8 cellular contexts compared by ENCODE assay signal in genomic region chr12:118372541-118373495, GRCh38. TPM values are rescaled to one million over a fixed set of nuclear protein-coding genes. Genes with fewer than 3 reads are reported as not detected.
DNase-seq lines count a peak whose midpoint lies in the region; ATAC-seq and TF ChIP-seq lines count a peak whose summit lies in the region.

TSS of gene TAOK3 (minus strand) at chr12:118372907. CDS start at chr12:118255567, 117,340 bp downstream.

- H3K9me3 Mint-ChIP-seq in H9, result no peaks in the 10 kb centered on the region
- no peaks in the 10 kb centered on the region for H3K9me3 Mint-ChIP-seq in nephron progenitor cell
- H3K9me3 Mint-ChIP-seq in stimulated activated naive CD8-positive, alpha-beta T cell treated with anti-CD3 and anti-CD28 coated beads, Interleukin-15, amount 100 ng/mL, for 72 hours, result no peaks in the 10 kb centered on the region

- no peak within 1 kb of the TSS for H3K23ac ChIP-seq in H9 (ENCODE audit: insufficient read length, low read depth, low read length)

- H3K79me1 ChIP-seq in H9 (ENCODE audit: insufficient read depth, low read depth, low read length, poor library complexity, severe bottlenecking), result peaks cover 2% of the 10 kb centered on the region

- peaks cover 5% of the 10 kb centered on the region; the same call in 1 of the 2 replicates for H3K79me2 ChIP-seq in H9 (ENCODE audit: insufficient read depth, low read length)

- no peak within 1 kb of the TSS for H4K91ac ChIP-seq in H9 (ENCODE audit: insufficient read length, low read depth, low read length)

- no peaks in the 10 kb centered on the region for H3K36me3 ChIP-seq in MG63

- H2BK12ac ChIP-seq in H9 (ENCODE audit: insufficient read length, low read depth, low read length), result no peak within 1 kb of the TSS

- H3K4me1 Mint-ChIP-seq in H9 (peaks cover 35 to 38% of the 10 kb centered on the region in 2 experiments), nephron progenitor cell (peaks cover 47% of the 10 kb centered on the region)
- H3K4me1 Mint-ChIP-seq in stimulated activated naive CD8-positive, alpha-beta T cell treated with anti-CD3 and anti-CD28 coated beads, Interleukin-15, amount 100 ng/mL, for 72 hours, result peaks cover 49% of the 10 kb centered on the region

- H3K9me3 ChIP-seq in H9 (ENCODE audit: control insufficient read depth, low read depth, low read length), result no peaks in the 10 kb centered on the region
- H3K9me3 ChIP-seq in MG63, result no peaks in the 10 kb centered on the region

- no peak within 1 kb of the TSS for H3K27ac ChIP-seq in H9 (ENCODE audit: insufficient read length, low read depth, low read length)

- peak within 1 kb of the TSS; percentile 43 for H3K9ac ChIP-seq in H9 (ENCODE audit: extremely low read depth, insufficient read length, low read length)

- no peak within 1 kb of the TSS for H3K14ac ChIP-seq in H9 (ENCODE audit: insufficient read depth, low read length)

- H2AK5ac ChIP-seq in H9 (ENCODE audit: insufficient read length, low read length), result no peak within 1 kb of the TSS

- H3K4me2 ChIP-seq in H9 (ENCODE audit: insufficient read depth, insufficient read length, low read length), result peak within 1 kb of the TSS; percentile 58

- no peak within 1 kb of the TSS for H2BK20ac ChIP-seq in H9 (ENCODE audit: low read depth, low read length, poor library complexity, severe bottlenecking)

- H2AFZ ChIP-seq in H9 (ENCODE audit: low read length), result no peak within 1 kb of the TSS

- H3K56ac ChIP-seq in H9 (ENCODE audit: insufficient read length, low read depth, low read length), result no peak within 1 kb of the TSS

- H3K4me3 ChIP-seq in MG63 (peak within 1 kb of the TSS; percentile 98), fibroblast of the aortic adventitia (ENCODE audit: low read depth, low read length) (peak within 1 kb of the TSS; percentile 95)

- no peak within 1 kb of the TSS for H3K18ac ChIP-seq in H9 (ENCODE audit: insufficient read length, low read depth, low read length)

- H3K27ac Mint-ChIP-seq in H9 (peak within 1 kb of the TSS; percentile 13 to 94 (median 91); a peak in 5 of 7 replicates), nephron progenitor cell (no peak within 1 kb of the TSS)
- H3K27ac Mint-ChIP-seq in stimulated activated naive CD8-positive, alpha-beta T cell treated with anti-CD3 and anti-CD28 coated beads, Interleukin-15, amount 100 ng/mL, for 72 hours, result peak within 1 kb of the TSS; percentile 90 to 96

- H3K4me3 Mint-ChIP-seq in H9 (peak within 1 kb of the TSS; percentile 86 to 97), nephron progenitor cell (peak within 1 kb of the TSS; percentile 92)
- peak within 1 kb of the TSS; percentile 96 to 97 for H3K4me3 Mint-ChIP-seq in stimulated activated naive CD8-positive, alpha-beta T cell treated with anti-CD3 and anti-CD28 coated beads, Interleukin-15, amount 100 ng/mL, for 72 hours

- WGBS in H9 (ENCODE audit: extremely low coverage, insufficient read length, low lambda C conversion rate), result no CpG with 5 or more reads among the region's 75 CpGs

- H2BK120ac ChIP-seq in H9 (ENCODE audit: low read depth, low read length, poor library complexity, severe bottlenecking), result no peak within 1 kb of the TSS

- no peak within 1 kb of the TSS for H2BK15ac ChIP-seq in H9 (ENCODE audit: low read depth, low read length)

- H3K36me3 Mint-ChIP-seq in H9 (ENCODE audit: insufficient read depth in 1 of 3, low read depth in 3 of 3) (no peaks in the 10 kb centered on the region; a peak in 1 of 7 replicates), nephron progenitor cell (ENCODE audit: low read depth) (no peaks in the 10 kb centered on the region)

- DNase-seq in ELR (ENCODE audit: low read depth) (peak; percentile 99), H9 (peak; percentile 100), MG63 (peak; percentile 98), SHP77 treated with DMSO at 0.1 percent for 48 hours (lab: John Stamatoyannopoulos, UW) (peak; percentile 98), fibroblast of the aortic adventitia (ENCODE audit: low read depth) (peak; percentile 98), nephron progenitor cell (peak; percentile 95)
- peak; percentile 99 for DNase-seq in activated effector memory CD4-positive, alpha-beta T cell treated with anti-CD3 and anti-CD28 coated beads, Interleukin-2, amount 50 U/mL, for 16 hours
- DNase-seq in stimulated activated naive CD8-positive, alpha-beta T cell treated with anti-CD3 and anti-CD28 coated beads, Interleukin-15, amount 100 ng/mL, for 72 hours, result peak; percentile 95 to 97

- no peak within 1 kb of the TSS for H3K4ac ChIP-seq in H9 (ENCODE audit: low read depth, low read length)

- H3T11ph ChIP-seq in H9 (ENCODE audit: low read length), result no peak within 1 kb of the TSS

- no peak within 1 kb of the TSS for H4K5ac ChIP-seq in H9 (ENCODE audit: insufficient read length, low read depth, low read length)

- TF ChIP-seq CTCF in H9 (conservative IDR thresholded peaks at IDR 0.05) (no peak), fibroblast of the aortic adventitia (IDR thresholded peaks at IDR 0.05; ENCODE audit: insufficient read depth, low read length) (no peak), nephron progenitor cell (IDR thresholded peaks at IDR 0.05) (no peak)

- H4K20me1 ChIP-seq in H9 (ENCODE audit: control insufficient read depth, insufficient read depth, insufficient read length), result no peaks in the 10 kb centered on the region

- H2BK5ac ChIP-seq in H9 (ENCODE audit: insufficient read length, low read length), result no peak within 1 kb of the TSS

- H3K27me3 Mint-ChIP-seq in H9 (ENCODE audit: low read depth), result peaks cover 29% of the 10 kb centered on the region
- H3K27me3 Mint-ChIP-seq in nephron progenitor cell (ENCODE audit: low read depth, poor library complexity), result peaks cover 42% of the 10 kb centered on the region
- H3K27me3 Mint-ChIP-seq in stimulated activated naive CD8-positive, alpha-beta T cell treated with anti-CD3 and anti-CD28 coated beads, Interleukin-15, amount 100 ng/mL, for 72 hours, result no peaks in the 10 kb centered on the region

- H3K27me3 ChIP-seq in H9 (ENCODE audit: insufficient read depth, low read length) (no peaks in the 10 kb centered on the region), MG63 (no peaks in the 10 kb centered on the region)

- ATAC-seq in stimulated activated naive CD8-positive, alpha-beta T cell treated with anti-CD3 and anti-CD28 coated beads, Interleukin-15, amount 100 ng/mL, for 72 hours, result peak; percentile 90

- H3K23me2 ChIP-seq in H9 (ENCODE audit: insufficient read length, low read depth, low read length, poor library complexity, severe bottlenecking), result peaks cover 37% of the 10 kb centered on the region

- no peak within 1 kb of the TSS for H4K8ac ChIP-seq in H9 (replicated peaks; ENCODE audit: insufficient read length, low read depth, low read length)

- peaks cover 3% of the 10 kb centered on the region; the same call in 1 of the 2 replicates for H3K4me1 ChIP-seq in H9 (ENCODE audit: insufficient read depth, low read length)

RNA-seq across cellular contexts. Expression of gene TAOK3, which starts in this region (rescaled TPM):
- total RNA-seq in H9 (2021), result 4.2 and 5.2 TPM in 2 replicates
- 17.4 and 24.5 TPM in 2 replicates for total RNA-seq in MG63 (2014; rRNA removed; shearing (Covaris generic); ENCODE audit: low replicate concordance)
- 27.8 and 61.2 TPM in 2 replicates for total RNA-seq in fibroblast of the aortic adventitia (ENCODE audit: low replicate concordance)
